In genomic region chr6:125363360-125364121, GRCh38 we compare ENCODE assay signal across 8 cellular contexts.
DNase-seq lines count a peak whose midpoint lies in the region; ATAC-seq, FAIRE-seq and TF ChIP-seq lines count a peak whose summit lies in the region.

No MANE protein-coding gene starts in this region.

- no peaks in the 10 kb centered on the region for H4K20me1 ChIP-seq in SK-N-SH (ENCODE audit: insufficient read depth)

- TF ChIP-seq EP300 in SK-N-SH (IDR thresholded peaks at IDR 0.05; ENCODE audit: borderline replicate concordance in 1 of 2, low read depth in 1 of 2, low read length in 1 of 2): no peak

- H3K9me3 ChIP-seq in SK-N-SH (no peaks in the 10 kb centered on the region), cardiac muscle cell (ENCODE audit: low read depth) (no peaks in the 10 kb centered on the region), pancreas (no peaks in the 10 kb centered on the region)

- TF ChIP-seq RAD21 in SK-N-SH (IDR thresholded peaks at IDR 0.05; ENCODE audit: low read length): no peak

- DNase-seq in NCI-H2081 (lab: John Stamatoyannopoulos, UW): peak; percentile 27 to 56
- DNase-seq in NCI-H2081 treated with DMSO at 0.1 percent for 48 hours (lab: John Stamatoyannopoulos, UW): no peak
- DNase-seq in SK-N-SH: peak; percentile 39
- peak; percentile 83 to 84 for DNase-seq in cardiac muscle cell (ENCODE audit: low read depth in 1 of 2, low spot score in 1 of 2)
- DNase-seq in pancreas: peak in 5 of 6 donors; percentile 9 to 66 (median 36)

- ATAC-seq in pancreas: peak; percentile 57 to 78 (median 74)
- no peak for ATAC-seq in GM19397 (IDR thresholded peaks at IDR 0.05; ENCODE audit: unreplicated experiment)
- no peak for ATAC-seq in GM21528 (IDR thresholded peaks at IDR 0.05; ENCODE audit: low FRiP score, unreplicated experiment)
- ATAC-seq in HG03108 (IDR thresholded peaks at IDR 0.05; ENCODE audit: unreplicated experiment): no peak

- no peaks in the 10 kb centered on the region for H3K79me2 ChIP-seq in SK-N-SH (ENCODE audit: insufficient read depth)

- no peaks in the 10 kb centered on the region for H3F3A ChIP-seq in SK-N-SH (replicated peaks; ENCODE audit: insufficient read depth)

- FAIRE-seq in pancreas (lab: Jason Lieb, UNC): no peak

- H3K4me3 ChIP-seq in SK-N-SH (ENCODE audit: low read depth in 2 of 2, low read length in 1 of 2) (peak overlapping the region; percentile 31 to 56), cardiac muscle cell (peak overlapping the region; percentile 28), pancreas (peak overlapping the region; percentile 12 to 52 (median 26))

- H3K27ac ChIP-seq in SK-N-SH (ENCODE audit: low read depth in 2 of 2, low read length in 1 of 2): no peak overlapping the region
- peak overlapping the region; percentile 97 for H3K27ac ChIP-seq in cardiac muscle cell
- no peak overlapping the region for H3K27ac ChIP-seq in pancreas

- WGBS in SK-N-SH (ENCODE audit: low lambda C conversion rate): 1% methylated on average over 28 of the region's 43 CpGs
- 8 to 9% methylated on average over 38 to 43 of the region's 43 CpGs for WGBS in pancreas, 2 donors

- CTCF ChIA-PET in SK-N-SH (lab: Yijun Ruan, JAX): no interaction called here

- no peak overlapping the region for H3K9ac ChIP-seq in SK-N-SH

- H3K4me1 ChIP-seq in SK-N-SH (ENCODE audit: control insufficient read depth in 1 of 2, insufficient read depth in 2 of 2, low read depth in 1 of 2, low read length in 1 of 2): peaks cover 0 to 6% of the 10 kb centered on the region in 2 experiments; a peak in 2 of 4 replicates
- peaks cover 46% of the 10 kb centered on the region for H3K4me1 ChIP-seq in cardiac muscle cell (ENCODE audit: low read depth)
- H3K4me1 ChIP-seq in pancreas: peaks cover 0 to 4% (median 0%) of the 10 kb centered on the region in 3 donors

- POLR2A ChIA-PET in SK-N-SH (lab: Yijun Ruan, JAX): no interaction called here

- H3K4me2 ChIP-seq in SK-N-SH: peak overlapping the region; percentile 89

- no peak for TF ChIP-seq CTCF in SK-N-SH (IDR thresholded peaks at IDR 0.05)
- TF ChIP-seq CTCF in cardiac muscle cell (IDR thresholded peaks at IDR 0.05; ENCODE audit: low read depth, low read length): no peak
- no peak for TF ChIP-seq CTCF in pancreas (IDR thresholded peaks at IDR 0.05)

- no peaks in the 10 kb centered on the region for H3K36me3 ChIP-seq in SK-N-SH (replicated peaks in 1 of 2; ENCODE audit: control insufficient read depth in 1 of 2, insufficient read depth in 2 of 2, low read length in 1 of 2)
- H3K36me3 ChIP-seq in cardiac muscle cell: no peaks in the 10 kb centered on the region
- H3K36me3 ChIP-seq in pancreas: no peaks in the 10 kb centered on the region

- H3K27me3 ChIP-seq in SK-N-SH (ENCODE audit: insufficient read depth): peaks cover 42% of the 10 kb centered on the region
- H3K27me3 ChIP-seq in cardiac muscle cell: no peaks in the 10 kb centered on the region
- peaks cover 0 to 4% (median 0%) of the 10 kb centered on the region in 4 donors for H3K27me3 ChIP-seq in pancreas

- H3K9me2 ChIP-seq in SK-N-SH: no peaks in the 10 kb centered on the region

- peak overlapping the region; percentile 79 for H2AFZ ChIP-seq in SK-N-SH (ENCODE audit: low read depth)

- intact Hi-C loops in pancreas (cut with DNase I): no loop called here

TF ChIP-seq in SK-N-SH, 30 proteins besides CTCF, POLR2A, EP300 and RAD21:
- TF ChIP-seq NFIC (IDR thresholded peaks at IDR 0.05; ENCODE audit: borderline replicate concordance) (no peak), FOSL2 (IDR thresholded peaks at IDR 0.05; ENCODE audit: borderline replicate concordance, low read depth) (no peak), FOXJ3 (CRISPR knock-in tag; IDR thresholded peaks at IDR 0.05) (no peak), YY1 (IDR thresholded peaks at IDR 0.05; ENCODE audit: low read depth) (no peak), TCF12 (IDR thresholded peaks at IDR 0.05) (no peak), PBX3 (IDR thresholded peaks at IDR 0.05) (no peak), ZBTB33 (IDR thresholded peaks at IDR 0.05; ENCODE audit: borderline replicate concordance, low read depth) (no peak), IRF3 (IDR thresholded peaks at IDR 0.05; ENCODE audit: low read depth, low read length) (no peak), RXRA (IDR thresholded peaks at IDR 0.05; ENCODE audit: borderline replicate concordance, low read depth) (no peak), SMC3 (IDR thresholded peaks at IDR 0.05; ENCODE audit: low read depth, low read length) (no peak)

Comparison
In these comparisons a context has a peak if more than half of its experiments do, and no peak if none do; other contexts are left out.
1. ATAC-seq: peak in pancreas (4 of 4); none in GM19397 (single experiment), GM21528 (single experiment) and HG03108 (single experiment).
2. Peak in every context shown above with its lines, with median percentiles within 50 percentile points of each other: H3K4me3 ChIP-seq.